ENCODE assay signal across 21 cellular contexts in the genomic region with DNA sequence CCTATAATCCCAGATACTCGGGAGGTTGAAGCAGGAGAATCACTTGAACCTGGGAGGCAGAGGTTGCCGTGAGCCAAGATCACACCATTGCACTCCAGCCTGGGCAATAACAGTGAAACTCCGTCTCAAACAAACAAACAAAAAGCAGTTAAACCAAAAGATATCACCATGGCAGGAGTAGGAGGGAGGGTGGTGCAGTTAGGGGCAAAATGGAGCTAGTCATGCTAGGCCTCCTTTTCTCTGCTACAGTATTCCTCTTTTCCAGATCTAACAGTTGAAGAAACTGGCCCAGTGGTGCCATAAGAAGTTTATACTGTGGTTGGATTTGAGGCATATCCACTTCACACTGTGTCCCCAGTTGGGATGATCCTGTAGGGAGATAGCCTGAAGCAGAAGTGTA.
A peak's percentile ranks its signal among the peaks of the same experiment; 100 is the strongest.
DNase-seq lines count a peak whose midpoint lies in the region; ATAC-seq, FAIRE-seq and TF ChIP-seq lines count a peak whose summit lies in the region.
"Had no signal": no experiment of that assay in that cellular context is flagged by ENCODE, and none has a peak within 500 bp of the region (broad histone marks: within the 10 kb centered on the region; RNA-seq: fewer than 3 reads in every experiment).

No MANE protein-coding gene starts in this region.

- H4K12ac ChIP-seq in trophoblast cell (ENCODE audit: low read depth, low read length): no peak overlapping the region

- DNase-seq in RWPE1 (ENCODE audit: low spot score): no peak
- DNase-seq in H1 (ENCODE audit: low read depth in 1 of 2, low spot score in 2 of 2): no peak
- DNase-seq in mesenchymal stem cell: no peak
- no peak for DNase-seq in trophoblast cell
- no peak for DNase-seq in MV-4-11 (lab: John Stamatoyannopoulos, UW)
- DNase-seq: CD8-positive, alpha-beta T cell; DMS 273 treated with DMSO at 0.1 percent for 48 hours; DMS53; DND-41; EL; H7; HFFc6; IMR-90 had no signal

- H3K27ac ChIP-seq in RWPE1 (peak overlapping the region; percentile 81), H1 (ENCODE audit: low read depth, low read length) (no peak overlapping the region; the same call in 1 of the 2 replicates), mesenchymal stem cell (ENCODE audit: low read length, poor library complexity, severe bottlenecking) (no peak overlapping the region), trophoblast cell (ENCODE audit: low read depth, low read length) (no peak overlapping the region)
- H3K27ac ChIP-seq: BLaER1 treated with 17β-estradiol and CSF1 and Interleukin-3, amounts not matched to agents 10 nM and 100 nM had no signal

- H3K9ac ChIP-seq in H1 (replicated peaks in 1 of 4; ENCODE audit: extremely low read depth in 1 of 4, low read depth in 3 of 4, low read length in 3 of 4): no peak overlapping the region
- no peak overlapping the region for H3K9ac ChIP-seq in mesenchymal stem cell (ENCODE audit: low read length)
- H3K9ac ChIP-seq in trophoblast cell (ENCODE audit: low read length): no peak overlapping the region
- H3K9ac ChIP-seq: BLaER1 treated with 17β-estradiol and CSF1 and Interleukin-3, amounts not matched to agents 10 nM and 100 nM had no signal

- H3K27me3 ChIP-seq in H1 (replicated peaks in 1 of 4; ENCODE audit: control insufficient read depth in 3 of 4, extremely low read depth in 1 of 4, insufficient read depth in 3 of 4, low read length in 3 of 4) (no peaks in the 10 kb centered on the region), mesenchymal stem cell (ENCODE audit: control insufficient read depth in 1 of 2, insufficient read depth in 1 of 2, low read length in 2 of 2) (no peaks in the 10 kb centered on the region), trophoblast cell (ENCODE audit: insufficient read depth, low read length) (no peaks in the 10 kb centered on the region)
- H3K27me3 ChIP-seq: BLaER1 treated with 17β-estradiol and CSF1 and Interleukin-3, amounts not matched to agents 10 nM and 100 nM had no signal

- FAIRE-seq in H1 (lab: Jason Lieb, UNC): no peak
- FAIRE-seq: GM12878, GM19239, HTR-8/SVneo had no signal

- H4K8ac ChIP-seq in H1 (ENCODE audit: extremely low read depth, insufficient read depth, low read length) (no peak overlapping the region), mesenchymal stem cell (ENCODE audit: low read length) (peak overlapping the region; percentile 12), trophoblast cell (ENCODE audit: low read depth, low read length) (no peak overlapping the region)

- H3K4me2 ChIP-seq in H1 (ENCODE audit: insufficient read depth in 1 of 2, low read depth in 2 of 2, low read length in 2 of 2) (no peak overlapping the region), mesenchymal stem cell (ENCODE audit: low read length, poor library complexity, severe bottlenecking) (no peak overlapping the region), trophoblast cell (ENCODE audit: low read length) (no peak overlapping the region)
- H3K4me2 ChIP-seq: BLaER1 treated with 17β-estradiol and CSF1 and Interleukin-3, amounts not matched to agents 10 nM and 100 nM; GM23338 had no signal

- no peak overlapping the region for H3K4me3 ChIP-seq in H1 (ENCODE audit: extremely low read depth in 1 of 4, insufficient read depth in 2 of 4, low read depth in 3 of 4, low read length in 4 of 4)
- no peak overlapping the region for H3K4me3 ChIP-seq in mesenchymal stem cell (ENCODE audit: insufficient read depth in 1 of 2, low read depth in 1 of 2, low read length in 2 of 2)
- H3K4me3 ChIP-seq in trophoblast cell (ENCODE audit: low read depth, low read length): no peak overlapping the region
- H3K4me3 ChIP-seq: BLaER1 treated with 17β-estradiol and CSF1 and Interleukin-3, amounts not matched to agents 10 nM and 100 nM; GM12878; GM23338 had no signal

- no peak for TF ChIP-seq EP300 in H1 (IDR thresholded peaks at IDR 0.05; ENCODE audit: borderline replicate concordance in 1 of 2, low read depth in 2 of 2, low read length in 2 of 2)

- H3K56ac ChIP-seq in H1 (replicated peaks; ENCODE audit: insufficient read length, low read depth, low read length): no peak overlapping the region

- no peak overlapping the region for H4K5ac ChIP-seq in H1 (ENCODE audit: insufficient read length, low read depth, low read length)

- no peak for TF ChIP-seq POLR2A in H1 (IDR thresholded peaks at IDR 0.05; ENCODE audit: control extremely low read depth in 1 of 2, low read depth in 2 of 2, low read length in 2 of 2)

- POLR2A ChIA-PET in RWPE1 (lab: Yijun Ruan, JAX; ENCODE audit: low non-redundant PET) (no interaction called here), H1 (lab: Charles Lee; ENCODE audit: partially characterized antibody) (no interaction called here)

- H2AK5ac ChIP-seq in H1 (ENCODE audit: low read depth, low read length) (no peak overlapping the region), mesenchymal stem cell (ENCODE audit: low read length, severe bottlenecking) (no peak overlapping the region), trophoblast cell (ENCODE audit: low read length) (no peak overlapping the region)

- TF ChIP-seq CTCF in RWPE1 (conservative IDR thresholded peaks at IDR 0.05; ENCODE audit: low read depth) (no peak), H1 (IDR thresholded peaks at IDR 0.05; ENCODE audit: control extremely low read depth in 1 of 3, insufficient read depth in 1 of 3, low read depth in 1 of 3, low read length in 3 of 3) (no peak)

- H3K14ac ChIP-seq in H1 (ENCODE audit: insufficient read length) (no peak overlapping the region), mesenchymal stem cell (ENCODE audit: low read length in 2 of 2) (no peak overlapping the region), trophoblast cell (ENCODE audit: low read length) (peak overlapping the region; percentile 54)

- TF ChIP-seq RAD21 in H1 (IDR thresholded peaks at IDR 0.05 in 1 of 2, conservative IDR thresholded peaks at IDR 0.05 in 1 of 2; ENCODE audit: low read depth in 2 of 2, low read length in 2 of 2): no peak

- H3K4ac ChIP-seq in H1 (replicated peaks; ENCODE audit: insufficient read length, low read depth, low read length) (no peak overlapping the region), mesenchymal stem cell (ENCODE audit: low read depth in 1 of 2, low read length in 2 of 2) (no peak overlapping the region), trophoblast cell (ENCODE audit: low read depth, low read length) (no peak overlapping the region)

- H2BK120ac ChIP-seq in H1 (replicated peaks; ENCODE audit: low read depth, low read length) (no peak overlapping the region), mesenchymal stem cell (ENCODE audit: low read depth, low read length) (no peak overlapping the region), trophoblast cell (ENCODE audit: insufficient read depth, low read length, poor library complexity) (no peak overlapping the region)

- H3K23me2 ChIP-seq in H1 (ENCODE audit: low read depth, low read length): no peaks in the 10 kb centered on the region

- H3K9me3 ChIP-seq in H1 (ENCODE audit: insufficient read depth in 2 of 2, low read depth in 1 of 2, low read length in 1 of 2) (no peaks in the 10 kb centered on the region), mesenchymal stem cell (ENCODE audit: control insufficient read depth, low read length) (no peaks in the 10 kb centered on the region), trophoblast cell (ENCODE audit: insufficient read depth, low read depth, low read length) (no peaks in the 10 kb centered on the region)
- H3K9me3 ChIP-seq: BLaER1 treated with 17β-estradiol and CSF1 and Interleukin-3, amounts not matched to agents 10 nM and 100 nM had no signal

- H2BK12ac ChIP-seq in H1 (ENCODE audit: low read depth, low read length) (0 out of 2 replicates have a peak overlapping the region, but pooled peaks have one; percentile 32), mesenchymal stem cell (ENCODE audit: low read length in 2 of 2) (no peak overlapping the region), trophoblast cell (ENCODE audit: low read length) (no peak overlapping the region)

- H4K91ac ChIP-seq in H1 (replicated peaks; ENCODE audit: insufficient read length, low read length): no peak overlapping the region
- no peak overlapping the region for H4K91ac ChIP-seq in mesenchymal stem cell (ENCODE audit: low read length)
- H4K91ac ChIP-seq in trophoblast cell (ENCODE audit: low read depth, low read length): no peak overlapping the region

- H3K18ac ChIP-seq in H1 (ENCODE audit: extremely low read depth, low read length) (no peak overlapping the region), mesenchymal stem cell (ENCODE audit: low read depth in 1 of 2, low read length in 2 of 2) (no peak overlapping the region), trophoblast cell (ENCODE audit: low read length) (no peak overlapping the region)

- no peaks in the 10 kb centered on the region for H4K20me1 ChIP-seq in H1 (replicated peaks in 1 of 2; ENCODE audit: control insufficient read depth in 1 of 2, insufficient read depth in 2 of 2, low read length in 2 of 2)
- H4K20me1 ChIP-seq: BLaER1 treated with 17β-estradiol and CSF1 and Interleukin-3, amounts not matched to agents 10 nM and 100 nM had no signal

- CTCF ChIA-PET in RWPE1 (lab: Yijun Ruan, JAX) (no interaction called here), H1 (lab: Charles Lee; ENCODE audit: partially characterized antibody) (interaction anchor here (0.6 to 2.3 kb wide), 7 partner anchors 12 to 215 kb away, joined by 3 to 10 read pairs (median 4); no protein-coding TSS in a partner anchor)

- H2BK5ac ChIP-seq in H1 (ENCODE audit: low read depth, low read length): 0 out of 2 replicates have a peak overlapping the region, but pooled peaks have one; percentile 28
- no peak overlapping the region for H2BK5ac ChIP-seq in mesenchymal stem cell (ENCODE audit: low read depth, low read length, poor library complexity, severe bottlenecking)
- no peak overlapping the region for H2BK5ac ChIP-seq in trophoblast cell (ENCODE audit: low read depth, low read length, poor library complexity)

- H3K79me1 ChIP-seq in H1 (ENCODE audit: low read depth, low read length): peaks cover 5% of the 10 kb centered on the region
- H3K79me1 ChIP-seq in mesenchymal stem cell (replicated peaks; ENCODE audit: low read length, poor library complexity, severe bottlenecking): no peaks in the 10 kb centered on the region
- no peaks in the 10 kb centered on the region for H3K79me1 ChIP-seq in trophoblast cell (ENCODE audit: low read length)

- WGBS in H1 (ENCODE audit: extremely low coverage in 1 of 2, insufficient coverage in 1 of 2, insufficient read length in 1 of 2, insufficient replicate concordance in 2 of 2, low coverage in 1 of 2, low lambda C conversion rate in 2 of 2, missing lambda C conversion rate in 1 of 2), 2 experiments: 90% methylated on average over 3 of the region's 3 CpGs; no CpG with 5 or more reads in 1 of the 2 experiments
- WGBS in mesenchymal stem cell: 88% methylated on average over 1 of the region's 3 CpGs
- no CpG with 5 or more reads among the region's 3 CpGs for WGBS in trophoblast cell (ENCODE audit: extremely low coverage, insufficient coverage, insufficient read length)

- no peak overlapping the region for H2BK15ac ChIP-seq in H1 (ENCODE audit: low read length)
- H2BK15ac ChIP-seq in mesenchymal stem cell (ENCODE audit: low read depth, poor library complexity, severe bottlenecking): no peak overlapping the region

- H3K36me3 ChIP-seq in H1 (ENCODE audit: control insufficient read depth in 2 of 4, insufficient read depth in 4 of 4, low read length in 3 of 4): peaks cover 0 to 3% (median 0%) of the 10 kb centered on the region in 4 experiments; a peak in 1 of 8 replicates
- H3K36me3 ChIP-seq in mesenchymal stem cell (ENCODE audit: control insufficient read depth in 1 of 2, insufficient read depth in 2 of 2, low read depth in 1 of 2, low read length in 2 of 2): no peaks in the 10 kb centered on the region
- no peaks in the 10 kb centered on the region for H3K36me3 ChIP-seq in trophoblast cell (ENCODE audit: control insufficient read depth in 1 of 2, insufficient read depth in 2 of 2, low read length in 2 of 2)
- H3K36me3 ChIP-seq: BLaER1 treated with 17β-estradiol and CSF1 and Interleukin-3, amounts not matched to agents 10 nM and 100 nM had no signal

- ATAC-seq in HG03460 (IDR thresholded peaks at IDR 0.05; ENCODE audit: unreplicated experiment): no peak
- no peak for ATAC-seq in GM21526 (IDR thresholded peaks at IDR 0.05; ENCODE audit: low FRiP score, unreplicated experiment)
- ATAC-seq: CD8-positive, alpha-beta T cell; GM12878; GM23338; HCT116 had no signal

- H3K79me2 ChIP-seq in H1 (ENCODE audit: control insufficient read depth in 1 of 2, insufficient read depth in 2 of 2, low read length in 2 of 2) (no peaks in the 10 kb centered on the region), trophoblast cell (ENCODE audit: control insufficient read depth, insufficient read depth, low read length, poor library complexity) (no peaks in the 10 kb centered on the region)

- no peak overlapping the region for H3K23ac ChIP-seq in H1 (ENCODE audit: insufficient read length)
- no peak overlapping the region for H3K23ac ChIP-seq in mesenchymal stem cell (ENCODE audit: low read length in 2 of 2)
- H3K23ac ChIP-seq in trophoblast cell (ENCODE audit: low read length): no peak overlapping the region

- H2AFZ ChIP-seq in H1 (ENCODE audit: low read length): no peak overlapping the region
- no peak overlapping the region for H2AFZ ChIP-seq in mesenchymal stem cell (ENCODE audit: low read depth, low read length)
- no peak overlapping the region for H2AFZ ChIP-seq in trophoblast cell (ENCODE audit: insufficient read depth, low read length, poor library complexity)
- H2AFZ ChIP-seq: GM23338 had no signal

- H2BK20ac ChIP-seq in H1 (ENCODE audit: low read length): no peak overlapping the region

- peaks cover 0 to 4% (median 1%) of the 10 kb centered on the region in 4 experiments; a peak in 3 of 7 replicates for H3K4me1 ChIP-seq in H1 (replicated peaks in 1 of 4; ENCODE audit: control insufficient read depth in 3 of 4, insufficient read depth in 4 of 4, low read length in 3 of 4)
- H3K4me1 ChIP-seq in mesenchymal stem cell (ENCODE audit: control insufficient read depth, insufficient read depth, low read depth, low read length): no peaks in the 10 kb centered on the region
- peaks cover 0 to 5% of the 10 kb centered on the region in 2 experiments for H3K4me1 ChIP-seq in trophoblast cell (ENCODE audit: control insufficient read depth in 1 of 2, insufficient read depth in 2 of 2, low read length in 2 of 2)
